In the genomic region with DNA sequence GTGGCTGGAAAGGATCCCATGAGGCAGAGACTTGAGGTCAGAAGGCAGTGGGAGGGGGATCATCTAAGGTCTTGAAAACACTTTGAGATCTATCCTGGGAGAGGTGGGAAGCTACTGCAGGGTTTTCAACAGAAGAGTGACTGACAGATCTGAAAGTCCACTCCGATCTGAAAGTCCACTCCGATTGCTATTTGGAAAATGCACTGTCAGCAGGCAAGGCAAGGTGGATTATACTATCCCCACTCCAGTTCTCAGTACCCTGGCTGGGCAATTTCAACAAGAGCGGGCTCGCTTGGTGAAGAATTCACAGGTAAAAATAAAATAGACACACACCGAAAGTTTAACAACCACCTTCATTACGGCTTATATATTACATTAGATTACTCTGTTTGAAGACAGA, we compare ENCODE assay signal across 23 cellular contexts. TPM values are rescaled to one million over a fixed set of nuclear protein-coding genes. Genes with fewer than 3 reads are reported as not detected.
A peak's percentile ranks its signal among the peaks of the same experiment; 100 is the strongest.
DNase-seq lines count a peak whose midpoint lies in the region; ATAC-seq and TF ChIP-seq lines count a peak whose summit lies in the region.
"Had no signal": no experiment of that assay in that cellular context is flagged by ENCODE, and none has a peak within 500 bp of the region (broad histone marks: within the 10 kb centered on the region; RNA-seq: fewer than 3 reads in every experiment).

No MANE protein-coding gene starts in this region.

- H3K79me1 ChIP-seq in neuronal stem cell (ENCODE audit: low read depth, low read length) = no peaks in the 10 kb centered on the region

- no peak overlapping the region for H3K4ac ChIP-seq in neuronal stem cell (ENCODE audit: low read length)

- no peak for TF ChIP-seq EP300 in esophagus muscularis mucosa (IDR thresholded peaks at IDR 0.05)

- H3K14ac ChIP-seq in neuronal stem cell (ENCODE audit: low read length) = no peak overlapping the region

- H3K4me3 ChIP-seq in heart right ventricle (no peak overlapping the region), esophagus muscularis mucosa (no peak overlapping the region), rectal smooth muscle tissue (ENCODE audit: low read length) (no peak overlapping the region), neuronal stem cell (ENCODE audit: low read length in 2 of 2) (peak overlapping the region in 1 of 2 donors; percentile 19)
- H3K4me3 ChIP-seq: Peyer's patch had no signal

- H2BK120ac ChIP-seq in neuronal stem cell (ENCODE audit: low read depth, low read length) = no peak overlapping the region

- H3K36me3 ChIP-seq in heart right ventricle (no peaks in the 10 kb centered on the region), esophagus muscularis mucosa (no peaks in the 10 kb centered on the region), rectal smooth muscle tissue (ENCODE audit: control insufficient read depth, insufficient read depth, low read length) (peaks cover 2% of the 10 kb centered on the region), neuronal stem cell (replicated peaks in 1 of 2; ENCODE audit: control insufficient read depth in 2 of 2, insufficient read depth in 2 of 2, low read length in 2 of 2) (no peaks in the 10 kb centered on the region)
- H3K36me3 ChIP-seq: BE2C, Peyer's patch had no signal

- intact Hi-C loops in heart right ventricle (cut with DNase I) = loop anchor here in 1 of 10 donors (5.0 kb wide), 1 partner anchor 133 kb away; no protein-coding TSS in a partner anchor
- intact Hi-C loops in left ventricle myocardium superior (cut with micrococcal nuclease) = no loop called here
- intact Hi-C loops in esophagus muscularis mucosa (cut with DNase I) = no loop called here

- 75 to 77% methylated on average over 6 of the region's 6 CpGs for WGBS in heart right ventricle, 2 donors
- WGBS in esophagus muscularis mucosa = 76% methylated on average over 6 of the region's 6 CpGs
- WGBS in neuronal stem cell (ENCODE audit: extremely low coverage in 2 of 2, insufficient read length in 2 of 2, insufficient replicate concordance in 1 of 2), 2 donors = no CpG with 5 or more reads among the region's 6 CpGs

- TF ChIP-seq POLR2A in esophagus muscularis mucosa (IDR thresholded peaks at IDR 0.05; ENCODE audit: low read depth) = no peak

- no peak overlapping the region for H4K8ac ChIP-seq in neuronal stem cell (ENCODE audit: low read depth, low read length)

- H4K91ac ChIP-seq in neuronal stem cell (ENCODE audit: low read depth, low read length, poor library complexity) = no peak overlapping the region

- CTCF ChIA-PET in GM10248 (lab: Yijun Ruan, JAX) = interaction anchor here (1.2 to 3.9 kb wide), 2 partner anchors 9 to 11 kb away, joined by 4 to 26 read pairs; no protein-coding TSS in a partner anchor

- peak overlapping the region in 6 of 10 donors; percentile 18 to 72 (median 53) for H3K27ac ChIP-seq in heart right ventricle
- H3K27ac ChIP-seq in esophagus muscularis mucosa (replicated peaks in 1 of 4) = peak overlapping the region; percentile 38 to 48 (median 43)
- peak overlapping the region; percentile 25 for H3K27ac ChIP-seq in rectal smooth muscle tissue (ENCODE audit: low read depth, low read length)
- no peak overlapping the region for H3K27ac ChIP-seq in neuronal stem cell (replicated peaks; ENCODE audit: low read length)
- H3K27ac ChIP-seq: Peyer's patch had no signal

- H3K9me3 ChIP-seq in heart right ventricle = no peaks in the 10 kb centered on the region
- no peaks in the 10 kb centered on the region for H3K9me3 ChIP-seq in esophagus muscularis mucosa
- H3K9me3 ChIP-seq in neuronal stem cell (replicated peaks in 1 of 2; ENCODE audit: control insufficient read depth in 2 of 2, insufficient read depth in 1 of 2, low read depth in 1 of 2, low read length in 2 of 2) = no peaks in the 10 kb centered on the region
- H3K9me3 ChIP-seq: BE2C, Peyer's patch had no signal

- H3K23ac ChIP-seq in neuronal stem cell (ENCODE audit: low read depth, low read length, poor library complexity) = no peak overlapping the region

- ATAC-seq in heart right ventricle (peak in 1 of 8 donors; percentile 9), left ventricle myocardium superior (no peak), HG02798 (IDR thresholded peaks at IDR 0.05; ENCODE audit: poor library complexity, unreplicated experiment) (no peak)
- ATAC-seq: HCT116 had no signal

- no peak overlapping the region for H3K4me2 ChIP-seq in neuronal stem cell (ENCODE audit: insufficient read depth, low read length, poor library complexity, severe bottlenecking)

- TF ChIP-seq CTCF in heart right ventricle (IDR thresholded peaks at IDR 0.05) = no peak
- TF ChIP-seq CTCF in esophagus muscularis mucosa (IDR thresholded peaks at IDR 0.05) = no peak
- TF ChIP-seq CTCF in GM10248 (IDR thresholded peaks at IDR 0.05; ENCODE audit: control extremely low read depth, extremely low read depth, low read depth, missing control alignments) = no peak

- H3K4me1 ChIP-seq in heart right ventricle = peaks cover 0 to 22% (median 8%) of the 10 kb centered on the region in 9 donors
- peaks cover 3 to 23% (median 20%) of the 10 kb centered on the region in 4 donors for H3K4me1 ChIP-seq in esophagus muscularis mucosa
- peaks cover 3% of the 10 kb centered on the region for H3K4me1 ChIP-seq in rectal smooth muscle tissue (ENCODE audit: control insufficient read depth, insufficient read depth, low read length)
- H3K4me1 ChIP-seq in neuronal stem cell (ENCODE audit: control insufficient read depth in 2 of 2, insufficient read depth in 1 of 2, low read depth in 1 of 2, low read length in 2 of 2) = peaks cover 0 to 5% of the 10 kb centered on the region in 2 donors
- H3K4me1 ChIP-seq: BE2C, Peyer's patch had no signal

- H2BK5ac ChIP-seq in neuronal stem cell (ENCODE audit: low read length) = no peak overlapping the region

- no peak overlapping the region for H2BK15ac ChIP-seq in neuronal stem cell (ENCODE audit: low read length)

- DNase-seq in heart right ventricle (no peak), left ventricle myocardium superior (no peak), esophagus muscularis mucosa (ENCODE audit: extremely low spot score) (no peak), GM10248 (ENCODE audit: extremely low spot score) (no peak), neuronal stem cell (ENCODE audit: low spot score) (no peak)
- DNase-seq: BE2C, DMS53, GDM1, NCI-H1105 treated with DMSO at 0.1 percent for 48 hours, NCI-H1694, NCI-H2081, NCI-H2171, NCI-H345, NCI-H524 treated with DMSO at 0.1 percent for 48 hours, NCI-H82, Peyer's patch had no signal

- no peak overlapping the region for H2AK5ac ChIP-seq in neuronal stem cell (ENCODE audit: low read depth, low read length)

- POLR2A ChIA-PET in GM10248 (lab: Yijun Ruan, JAX) = no interaction called here

- H2AFZ ChIP-seq in neuronal stem cell (ENCODE audit: low read length) = no peak overlapping the region

- H3K27me3 ChIP-seq in heart right ventricle = no peaks in the 10 kb centered on the region
- no peaks in the 10 kb centered on the region for H3K27me3 ChIP-seq in esophagus muscularis mucosa
- no peaks in the 10 kb centered on the region for H3K27me3 ChIP-seq in rectal smooth muscle tissue (ENCODE audit: control insufficient read depth, insufficient read depth, low read length)
- no peaks in the 10 kb centered on the region for H3K27me3 ChIP-seq in neuronal stem cell (ENCODE audit: control insufficient read depth in 3 of 3, insufficient read depth in 3 of 3, low read depth in 1 of 3, low read length in 3 of 3)
- H3K27me3 ChIP-seq: BE2C, Peyer's patch had no signal

- H3K18ac ChIP-seq in neuronal stem cell (ENCODE audit: low read length) = no peak overlapping the region

- H2BK12ac ChIP-seq in neuronal stem cell (ENCODE audit: low read length) = no peak overlapping the region

- H3K9ac ChIP-seq in rectal smooth muscle tissue (ENCODE audit: low read length) (no peak overlapping the region), neuronal stem cell (ENCODE audit: low read depth, low read length, poor library complexity) (no peak overlapping the region)

RNA-seq across cellular contexts. Expression of a gene that starts 42.3 kb away (rescaled TPM):
- total RNA-seq in heart right ventricle (1 to 10 TPM in 8 of 10 donors, under 1 TPM in 2; 0.30 to 2.7 (median 1.5) TPM), left ventricle myocardium superior (3.1 TPM), esophagus muscularis mucosa (10 to 100 TPM; 15.7 to 41.9 (median 26.0) TPM)
- polyA plus RNA-seq in heart right ventricle = 1 to 10 TPM in 1 of 2 donors, under 1 TPM in 1; 0.38 to 2.3 TPM
- not detected for polyA plus RNA-seq in neuronal stem cell (2013, experiment 1 of 2)
- not detected for polyA plus RNA-seq in neuronal stem cell (2013, experiment 2 of 2)
- total RNA-seq: H1, HT1080, OCI-LY7, SK-MEL-5 had no signal
- polyA plus RNA-seq: H1 had no signal
